13 cellular contexts compared by ENCODE assay signal in the genomic region with DNA sequence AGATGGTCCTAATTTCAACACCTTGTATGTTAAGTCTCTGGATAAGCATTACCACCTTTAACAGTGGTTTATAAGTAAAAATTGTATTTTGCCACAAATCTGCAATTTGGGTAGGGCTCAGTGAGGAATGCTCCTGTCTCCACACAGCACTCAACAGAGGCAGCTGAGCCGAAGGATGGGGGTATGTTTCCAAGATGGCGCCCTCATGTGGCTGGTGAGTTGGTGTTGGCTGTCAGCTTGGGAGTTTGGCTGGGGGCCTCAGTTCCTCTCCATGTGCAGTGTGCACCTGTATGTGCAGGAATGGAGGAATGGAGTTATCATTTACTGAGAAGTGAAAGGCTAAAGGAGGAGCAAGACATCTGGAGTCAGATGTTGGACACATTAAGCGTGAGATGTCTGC.
DNase-seq lines count a peak whose midpoint lies in the region; ATAC-seq and TF ChIP-seq lines count a peak whose summit lies in the region.
"Had no signal": no experiment of that assay in that cellular context is flagged by ENCODE, and none has a peak within 500 bp of the region (broad histone marks: within the 10 kb centered on the region; RNA-seq: fewer than 3 reads in every experiment).

No MANE protein-coding gene starts in this region.

- H3K4me1 ChIP-seq in mammary epithelial cell (ENCODE audit: insufficient read depth, low read length): no peaks in the 10 kb centered on the region

- no peaks in the 10 kb centered on the region for H3K36me3 Mint-ChIP-seq in activated T-cell treated with anti-CD3 and anti-CD28 coated beads, Interleukin-2, amount 50 U/mL, for 72 hours (ENCODE audit: insufficient read depth in 2 of 2)
- H3K36me3 Mint-ChIP-seq in activated T-cell treated with anti-CD3 and anti-CD28 coated beads, Interleukin-2, amount 50 U/mL, for 4 hours (ENCODE audit: insufficient read depth): no peaks in the 10 kb centered on the region

- no peaks in the 10 kb centered on the region for H3K9me3 ChIP-seq in mammary epithelial cell (replicated peaks; ENCODE audit: insufficient read depth, low read length)
- H3K9me3 ChIP-seq: BLaER1 had no signal

- no peak overlapping the region for H3K27ac Mint-ChIP-seq in activated T-cell treated with anti-CD3 and anti-CD28 coated beads, Interleukin-2, amount 50 U/mL, for 72 hours

- no peak overlapping the region for H3K4me3 Mint-ChIP-seq in activated T-cell treated with anti-CD3 and anti-CD28 coated beads, Interleukin-2, amount 50 U/mL, for 72 hours
- H3K4me3 Mint-ChIP-seq in activated T-cell treated with anti-CD3 and anti-CD28 coated beads, Interleukin-2, amount 50 U/mL, for 4 hours: no peak overlapping the region

- peaks cover 0 to 2% of the 10 kb centered on the region in 2 donors for H3K9me3 Mint-ChIP-seq in activated T-cell treated with anti-CD3 and anti-CD28 coated beads, Interleukin-2, amount 50 U/mL, for 72 hours
- H3K9me3 Mint-ChIP-seq in activated T-cell treated with anti-CD3 and anti-CD28 coated beads, Interleukin-2, amount 50 U/mL, for 4 hours: no peaks in the 10 kb centered on the region

- intact Hi-C loops in mammary epithelial cell (cut with micrococcal nuclease): no loop called here

- H3K27ac ChIP-seq in mammary epithelial cell (ENCODE audit: insufficient read depth, low read depth, low read length): no peak overlapping the region
- H3K27ac ChIP-seq: BLaER1, VCaP had no signal

- WGBS in mammary epithelial cell (ENCODE audit: low coverage, missing lambda C conversion rate): 93% methylated on average over 3 of the region's 3 CpGs

- H4K20me1 ChIP-seq in mammary epithelial cell (ENCODE audit: insufficient read depth, low read length): no peaks in the 10 kb centered on the region
- H4K20me1 ChIP-seq: BLaER1 had no signal

- no peak overlapping the region for H2AFZ ChIP-seq in mammary epithelial cell (ENCODE audit: low read depth, low read length)

- H3K36me3 ChIP-seq in mammary epithelial cell (ENCODE audit: insufficient read depth, low read length): no peaks in the 10 kb centered on the region

- H3K27me3 ChIP-seq in mammary epithelial cell (ENCODE audit: insufficient read depth, low read length): no peaks in the 10 kb centered on the region
- H3K27me3 ChIP-seq: BLaER1 had no signal

- dilution Hi-C loops in mammary epithelial cell (cut with HindIII; ENCODE audit: low sequenced_read_pairs): no loop called here

- H3K27me3 Mint-ChIP-seq in activated T-cell treated with anti-CD3 and anti-CD28 coated beads, Interleukin-2, amount 50 U/mL, for 72 hours (ENCODE audit: low read depth): no peaks in the 10 kb centered on the region
- peaks cover 2% of the 10 kb centered on the region for H3K27me3 Mint-ChIP-seq in activated T-cell treated with anti-CD3 and anti-CD28 coated beads, Interleukin-2, amount 50 U/mL, for 4 hours (ENCODE audit: low read depth)

- TF ChIP-seq CTCF in LNCAP (IDR thresholded peaks at IDR 0.05) (peak; percentile 20; the same call in 1 of the 2 replicates), mammary epithelial cell (conservative IDR thresholded peaks at IDR 0.05 in 1 of 2, IDR thresholded peaks at IDR 0.05 in 1 of 2; ENCODE audit: extremely low read depth in 1 of 2, insufficient read depth in 1 of 2, low read depth in 1 of 2, low read length in 2 of 2) (peak; percentile 15 to 38), retinal pigment epithelial cell (conservative IDR thresholded peaks at IDR 0.05; ENCODE audit: low read depth, low read length) (peak; percentile 34)

- H3K9ac ChIP-seq in mammary epithelial cell (ENCODE audit: insufficient read depth, low read length): no peak overlapping the region
- H3K9ac ChIP-seq: BLaER1 had no signal

- no peaks in the 10 kb centered on the region for H3K79me2 ChIP-seq in mammary epithelial cell (ENCODE audit: insufficient read depth, low read length)

- no peak overlapping the region for H3K4me2 ChIP-seq in mammary epithelial cell (ENCODE audit: insufficient read depth, low read depth, low read length)
- H3K4me2 ChIP-seq: BLaER1 had no signal

- DNase-seq in activated T-cell treated with anti-CD3 and anti-CD28 coated beads, Interleukin-2, amount 50 U/mL, for 72 hours: peak; percentile 7 to 9
- DNase-seq in activated T-cell treated with anti-CD3 and anti-CD28 coated beads, Interleukin-2, amount 50 U/mL, for 4 hours: no peak
- DNase-seq in mammary epithelial cell: no peak
- no peak for DNase-seq in retinal pigment epithelial cell (ENCODE audit: low read depth)
- no peak for DNase-seq in AG20443 (ENCODE audit: low spot score)
- DNase-seq in anterior cingulate cortex (lab: John Stamatoyannopoulos, UW): no peak
- DNase-seq: GDM1, hippocampal formation, NCI-H1092 treated with DMSO at 0.1 percent for 48 hours had no signal

- ATAC-seq in activated T-cell treated with anti-CD3 and anti-CD28 coated beads, Interleukin-2, amount 50 U/mL, for 72 hours (replicated peaks in 1 of 2): no peak
- no peak for ATAC-seq in activated T-cell treated with anti-CD3 and anti-CD28 coated beads, Interleukin-2, amount 50 U/mL, for 4 hours
- ATAC-seq in HG03378 (IDR thresholded peaks at IDR 0.05; ENCODE audit: unreplicated experiment): no peak

- H3K4me3 ChIP-seq in mammary epithelial cell (replicated peaks in 1 of 3; ENCODE audit: insufficient read depth in 1 of 3, low read depth in 2 of 3, low read length in 3 of 3) (no peak overlapping the region), retinal pigment epithelial cell (ENCODE audit: low read length) (no peak overlapping the region)
- H3K4me3 ChIP-seq: BLaER1 had no signal

- no peaks in the 10 kb centered on the region for H3K4me1 Mint-ChIP-seq in activated T-cell treated with anti-CD3 and anti-CD28 coated beads, Interleukin-2, amount 50 U/mL, for 72 hours (ENCODE audit: low read depth)
- H3K4me1 Mint-ChIP-seq in activated T-cell treated with anti-CD3 and anti-CD28 coated beads, Interleukin-2, amount 50 U/mL, for 4 hours (ENCODE audit: low read depth): no peaks in the 10 kb centered on the region

- in situ Hi-C loops in mammary epithelial cell (cut with MboI; ENCODE audit: low sequenced_read_pairs in 2 of 2): loop anchor here in 1 of 2 donors (25.0 kb wide), 1 partner anchor 259 kb away; a partner anchor contains a TSS

- CTCF ChIA-PET in mammary epithelial cell (lab: Charles Lee; ENCODE audit: low non-redundant PET): no interaction called here

- no TSS peak for BruUV-seq in mammary epithelial cell (replicated peaks; lab: Mats Ljungman, UMichigan)

Comparison
In these comparisons a context has a peak if more than half of its experiments do, and no peak if none do; other contexts are left out.
1. DNase-seq: peak in activated T-cell treated with anti-CD3 and anti-CD28 coated beads, Interleukin-2, amount 50 U/mL, for 72 hours (2 of 2); none in activated T-cell treated with anti-CD3 and anti-CD28 coated beads, Interleukin-2, amount 50 U/mL, for 4 hours (single experiment), mammary epithelial cell (single experiment), retinal pigment epithelial cell (single experiment), AG20443 (single experiment) and anterior cingulate cortex (0 of 58).
2. Peak in every context shown above with its lines, with median percentiles within 50 percentile points of each other: CTCF ChIP-seq.